In the genomic region with DNA sequence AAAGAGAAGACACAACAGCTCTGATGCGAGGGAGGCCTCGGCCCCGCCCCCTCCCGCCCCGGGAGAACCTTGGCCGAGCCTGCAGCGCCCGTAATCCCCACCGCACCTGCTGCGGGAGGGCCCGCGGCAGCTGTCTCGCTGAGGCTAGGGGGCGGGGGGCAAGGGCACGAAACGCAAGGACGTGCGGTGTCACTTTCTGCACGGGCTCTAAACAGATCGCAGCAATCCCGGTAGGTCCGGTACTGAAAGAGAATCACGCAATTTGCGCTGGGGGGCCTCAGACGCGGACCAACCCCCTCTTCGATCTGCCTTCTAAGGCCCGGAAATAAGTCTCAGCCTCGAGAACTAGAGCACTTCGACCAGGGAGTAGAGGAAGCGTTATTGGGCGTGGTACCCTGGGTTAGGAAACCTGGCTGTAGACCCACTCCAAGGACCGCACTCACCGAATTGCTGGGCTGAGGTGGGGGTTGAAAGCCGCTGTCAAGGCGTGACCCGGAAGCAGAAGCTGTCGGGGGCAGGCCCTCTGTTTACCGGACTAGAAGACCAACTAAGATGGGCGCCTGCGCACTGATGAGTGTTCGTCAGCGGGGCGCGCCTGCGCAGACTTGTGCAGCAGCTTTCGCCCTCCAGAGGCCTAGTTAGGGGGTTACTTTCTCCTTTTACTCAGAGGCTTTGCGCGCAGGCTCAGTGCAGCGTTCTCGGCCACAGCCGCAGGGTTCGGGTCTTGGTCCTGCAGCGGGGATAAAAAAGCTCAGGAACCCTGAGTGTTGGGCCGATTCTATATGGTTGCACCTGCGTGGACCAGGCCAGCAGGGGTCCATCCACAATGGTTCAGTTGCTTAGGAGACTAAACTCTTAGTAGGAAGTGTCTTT, we compare ENCODE assay signal across 1 cellular context.
TF ChIP-seq lines count a peak whose summit lies in the region.

A gene with protein sequence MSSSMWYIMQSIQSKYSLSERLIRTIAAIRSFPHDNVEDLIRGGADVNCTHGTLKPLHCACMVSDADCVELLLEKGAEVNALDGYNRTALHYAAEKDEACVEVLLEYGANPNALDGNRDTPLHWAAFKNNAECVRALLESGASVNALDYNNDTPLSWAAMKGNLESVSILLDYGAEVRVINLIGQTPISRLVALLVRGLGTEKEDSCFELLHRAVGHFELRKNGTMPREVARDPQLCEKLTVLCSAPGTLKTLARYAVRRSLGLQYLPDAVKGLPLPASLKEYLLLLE (minus strand): TSS at position 500 of the 873 bp plus-strand sequence. CDS start 4,019 bp downstream, outside the sequence.

TF ChIP-seq in HepG2, 621 proteins besides CTCF, POLR2A, EP300 and RAD21 (continued from another document and continues in another):
- TF ChIP-seq, protein P1, sequence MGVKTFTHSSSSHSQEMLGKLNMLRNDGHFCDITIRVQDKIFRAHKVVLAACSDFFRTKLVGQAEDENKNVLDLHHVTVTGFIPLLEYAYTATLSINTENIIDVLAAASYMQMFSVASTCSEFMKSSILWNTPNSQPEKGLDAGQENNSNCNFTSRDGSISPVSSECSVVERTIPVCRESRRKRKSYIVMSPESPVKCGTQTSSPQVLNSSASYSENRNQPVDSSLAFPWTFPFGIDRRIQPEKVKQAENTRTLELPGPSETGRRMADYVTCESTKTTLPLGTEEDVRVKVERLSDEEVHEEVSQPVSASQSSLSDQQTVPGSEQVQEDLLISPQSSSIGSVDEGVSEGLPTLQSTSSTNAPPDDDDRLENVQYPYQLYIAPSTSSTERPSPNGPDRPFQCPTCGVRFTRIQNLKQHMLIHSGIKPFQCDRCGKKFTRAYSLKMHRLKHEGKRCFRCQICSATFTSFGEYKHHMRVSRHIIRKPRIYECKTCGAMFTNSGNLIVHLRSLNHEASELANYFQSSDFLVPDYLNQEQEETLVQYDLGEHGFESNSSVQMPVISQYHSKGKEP (CRISPR knock-in tag; IDR thresholded peaks at IDR 0.05) = no peak
- TF ChIP-seq ZNF570 (CRISPR knock-in tag; IDR thresholded peaks at IDR 0.05; ENCODE audit: borderline replicate concordance) = no peak
- TF ChIP-seq THAP9 (CRISPR knock-in tag; IDR thresholded peaks at IDR 0.05; ENCODE audit: borderline replicate concordance) = peak; percentile 77; the same call in 1 of the 2 replicates
- TF ChIP-seq RXRA (CRISPR knock-in tag; IDR thresholded peaks at IDR 0.05) = peak; percentile 45; the same call in 1 of the 2 replicates
- peak; percentile 63; the same call in 1 of the 2 replicates for TF ChIP-seq ZNF788 (CRISPR knock-in tag; IDR thresholded peaks at IDR 0.05; ENCODE audit: borderline replicate concordance)
- no peak for TF ChIP-seq ETV6 (CRISPR knock-in tag; conservative IDR thresholded peaks at IDR 0.05)
- 0 out of 2 replicates have a peak, but pooled peaks have one; percentile 1 for TF ChIP-seq TFAP4 (IDR thresholded peaks at IDR 0.05; ENCODE audit: borderline replicate concordance, low read depth)
- TF ChIP-seq RBFOX2 (IDR thresholded peaks at IDR 0.05; ENCODE audit: low read depth, low read length) = peak; percentile 71
- TF ChIP-seq IRF2 (CRISPR knock-in tag; IDR thresholded peaks at IDR 0.05) = peak; percentile 90
- no peak for TF ChIP-seq ZNF333 (CRISPR knock-in tag; IDR thresholded peaks at IDR 0.05; ENCODE audit: borderline replicate concordance)
- no peak for TF ChIP-seq ZNF7 (CRISPR knock-in tag; IDR thresholded peaks at IDR 0.05)
- 0 out of 2 replicates have a peak, but pooled peaks have one; percentile 33 for TF ChIP-seq CHD2 (IDR thresholded peaks at IDR 0.05; ENCODE audit: low read depth, low read length)
- TF ChIP-seq FIP1L1 (IDR thresholded peaks at IDR 0.05; ENCODE audit: borderline replicate concordance, insufficient read depth, low read depth, low read length) = no peak
- 0 out of 2 replicates have a peak, but pooled peaks have one; percentile 47 for TF ChIP-seq ZKSCAN5 (CRISPR knock-in tag; IDR thresholded peaks at IDR 0.05)
- TF ChIP-seq ZNF567 (CRISPR knock-in tag; IDR thresholded peaks at IDR 0.05; ENCODE audit: borderline replicate concordance) = 0 out of 2 replicates have a peak, but pooled peaks have one; percentile 35
- TF ChIP-seq PHF8 (CRISPR knock-in tag; IDR thresholded peaks at IDR 0.05) = peak; percentile 87
- TF ChIP-seq ZNF670 (CRISPR knock-in tag; IDR thresholded peaks at IDR 0.05; ENCODE audit: borderline replicate concordance) = peak; percentile 93
- TF ChIP-seq, protein P2, sequence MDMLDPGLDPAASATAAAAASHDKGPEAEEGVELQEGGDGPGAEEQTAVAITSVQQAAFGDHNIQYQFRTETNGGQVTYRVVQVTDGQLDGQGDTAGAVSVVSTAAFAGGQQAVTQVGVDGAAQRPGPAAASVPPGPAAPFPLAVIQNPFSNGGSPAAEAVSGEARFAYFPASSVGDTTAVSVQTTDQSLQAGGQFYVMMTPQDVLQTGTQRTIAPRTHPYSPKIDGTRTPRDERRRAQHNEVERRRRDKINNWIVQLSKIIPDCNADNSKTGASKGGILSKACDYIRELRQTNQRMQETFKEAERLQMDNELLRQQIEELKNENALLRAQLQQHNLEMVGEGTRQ (IDR thresholded peaks at IDR 0.05; ENCODE audit: low read depth, low read length) = no peak
- TF ChIP-seq, protein P2 (CRISPR knock-in tag; IDR thresholded peaks at IDR 0.05; ENCODE audit: borderline replicate concordance) = no peak
- TF ChIP-seq PITX1 (CRISPR knock-in tag; IDR thresholded peaks at IDR 0.05) = peak; percentile 85; the same call in 1 of the 2 replicates
- peak; percentile 27; the same call in 1 of the 2 replicates for TF ChIP-seq NFYB (CRISPR knock-in tag; IDR thresholded peaks at IDR 0.05)
- 0 out of 2 replicates have a peak, but pooled peaks have one; percentile 17 for TF ChIP-seq KLF15 (CRISPR knock-in tag; IDR thresholded peaks at IDR 0.05; ENCODE audit: borderline replicate concordance)
- 0 out of 2 replicates have a peak, but pooled peaks have one; percentile 9 for TF ChIP-seq ZNF205 (CRISPR knock-in tag; IDR thresholded peaks at IDR 0.05)
- peak; percentile 73; the same call in 1 of the 2 replicates for TF ChIP-seq EED (CRISPR knock-in tag; IDR thresholded peaks at IDR 0.05)
- 0 out of 2 replicates have a peak, but pooled peaks have one; percentile 26 for TF ChIP-seq ZNF792 (CRISPR knock-in tag; IDR thresholded peaks at IDR 0.05)
- TF ChIP-seq, protein P3, sequence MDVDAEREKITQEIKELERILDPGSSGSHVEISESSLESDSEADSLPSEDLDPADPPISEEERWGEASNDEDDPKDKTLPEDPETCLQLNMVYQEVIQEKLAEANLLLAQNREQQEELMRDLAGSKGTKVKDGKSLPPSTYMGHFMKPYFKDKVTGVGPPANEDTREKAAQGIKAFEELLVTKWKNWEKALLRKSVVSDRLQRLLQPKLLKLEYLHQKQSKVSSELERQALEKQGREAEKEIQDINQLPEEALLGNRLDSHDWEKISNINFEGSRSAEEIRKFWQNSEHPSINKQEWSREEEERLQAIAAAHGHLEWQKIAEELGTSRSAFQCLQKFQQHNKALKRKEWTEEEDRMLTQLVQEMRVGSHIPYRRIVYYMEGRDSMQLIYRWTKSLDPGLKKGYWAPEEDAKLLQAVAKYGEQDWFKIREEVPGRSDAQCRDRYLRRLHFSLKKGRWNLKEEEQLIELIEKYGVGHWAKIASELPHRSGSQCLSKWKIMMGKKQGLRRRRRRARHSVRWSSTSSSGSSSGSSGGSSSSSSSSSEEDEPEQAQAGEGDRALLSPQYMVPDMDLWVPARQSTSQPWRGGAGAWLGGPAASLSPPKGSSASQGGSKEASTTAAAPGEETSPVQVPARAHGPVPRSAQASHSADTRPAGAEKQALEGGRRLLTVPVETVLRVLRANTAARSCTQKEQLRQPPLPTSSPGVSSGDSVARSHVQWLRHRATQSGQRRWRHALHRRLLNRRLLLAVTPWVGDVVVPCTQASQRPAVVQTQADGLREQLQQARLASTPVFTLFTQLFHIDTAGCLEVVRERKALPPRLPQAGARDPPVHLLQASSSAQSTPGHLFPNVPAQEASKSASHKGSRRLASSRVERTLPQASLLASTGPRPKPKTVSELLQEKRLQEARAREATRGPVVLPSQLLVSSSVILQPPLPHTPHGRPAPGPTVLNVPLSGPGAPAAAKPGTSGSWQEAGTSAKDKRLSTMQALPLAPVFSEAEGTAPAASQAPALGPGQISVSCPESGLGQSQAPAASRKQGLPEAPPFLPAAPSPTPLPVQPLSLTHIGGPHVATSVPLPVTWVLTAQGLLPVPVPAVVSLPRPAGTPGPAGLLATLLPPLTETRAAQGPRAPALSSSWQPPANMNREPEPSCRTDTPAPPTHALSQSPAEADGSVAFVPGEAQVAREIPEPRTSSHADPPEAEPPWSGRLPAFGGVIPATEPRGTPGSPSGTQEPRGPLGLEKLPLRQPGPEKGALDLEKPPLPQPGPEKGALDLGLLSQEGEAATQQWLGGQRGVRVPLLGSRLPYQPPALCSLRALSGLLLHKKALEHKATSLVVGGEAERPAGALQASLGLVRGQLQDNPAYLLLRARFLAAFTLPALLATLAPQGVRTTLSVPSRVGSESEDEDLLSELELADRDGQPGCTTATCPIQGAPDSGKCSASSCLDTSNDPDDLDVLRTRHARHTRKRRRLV (CRISPR knock-in tag; IDR thresholded peaks at IDR 0.05) = 0 out of 2 replicates have a peak, but pooled peaks have one; percentile 39
- TF ChIP-seq ZSCAN25 (CRISPR knock-in tag; IDR thresholded peaks at IDR 0.05) = 0 out of 2 replicates have a peak, but pooled peaks have one; percentile 21
- TF ChIP-seq, protein P4, sequence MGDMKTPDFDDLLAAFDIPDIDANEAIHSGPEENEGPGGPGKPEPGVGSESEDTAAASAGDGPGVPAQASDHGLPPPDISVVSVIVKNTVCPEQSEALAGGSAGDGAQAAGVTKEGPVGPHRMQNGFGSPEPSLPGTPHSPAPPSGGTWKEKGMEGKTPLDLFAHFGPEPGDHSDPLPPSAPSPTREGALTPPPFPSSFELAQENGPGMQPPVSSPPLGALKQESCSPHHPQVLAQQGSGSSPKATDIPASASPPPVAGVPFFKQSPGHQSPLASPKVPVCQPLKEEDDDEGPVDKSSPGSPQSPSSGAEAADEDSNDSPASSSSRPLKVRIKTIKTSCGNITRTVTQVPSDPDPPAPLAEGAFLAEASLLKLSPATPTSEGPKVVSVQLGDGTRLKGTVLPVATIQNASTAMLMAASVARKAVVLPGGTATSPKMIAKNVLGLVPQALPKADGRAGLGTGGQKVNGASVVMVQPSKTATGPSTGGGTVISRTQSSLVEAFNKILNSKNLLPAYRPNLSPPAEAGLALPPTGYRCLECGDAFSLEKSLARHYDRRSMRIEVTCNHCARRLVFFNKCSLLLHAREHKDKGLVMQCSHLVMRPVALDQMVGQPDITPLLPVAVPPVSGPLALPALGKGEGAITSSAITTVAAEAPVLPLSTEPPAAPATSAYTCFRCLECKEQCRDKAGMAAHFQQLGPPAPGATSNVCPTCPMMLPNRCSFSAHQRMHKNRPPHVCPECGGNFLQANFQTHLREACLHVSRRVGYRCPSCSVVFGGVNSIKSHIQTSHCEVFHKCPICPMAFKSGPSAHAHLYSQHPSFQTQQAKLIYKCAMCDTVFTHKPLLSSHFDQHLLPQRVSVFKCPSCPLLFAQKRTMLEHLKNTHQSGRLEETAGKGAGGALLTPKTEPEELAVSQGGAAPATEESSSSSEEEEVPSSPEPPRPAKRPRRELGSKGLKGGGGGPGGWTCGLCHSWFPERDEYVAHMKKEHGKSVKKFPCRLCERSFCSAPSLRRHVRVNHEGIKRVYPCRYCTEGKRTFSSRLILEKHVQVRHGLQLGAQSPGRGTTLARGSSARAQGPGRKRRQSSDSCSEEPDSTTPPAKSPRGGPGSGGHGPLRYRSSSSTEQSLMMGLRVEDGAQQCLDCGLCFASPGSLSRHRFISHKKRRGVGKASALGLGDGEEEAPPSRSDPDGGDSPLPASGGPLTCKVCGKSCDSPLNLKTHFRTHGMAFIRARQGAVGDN (CRISPR knock-in tag; IDR thresholded peaks at IDR 0.05) = peak; percentile 96
- no peak; the same call in 1 of the 2 replicates for TF ChIP-seq ZNF598 (CRISPR knock-in tag; IDR thresholded peaks at IDR 0.05; ENCODE audit: borderline replicate concordance)
- peak; percentile 22; the same call in 1 of the 2 replicates for TF ChIP-seq ESRRA (CRISPR knock-in tag; IDR thresholded peaks at IDR 0.05; ENCODE audit: low read depth)
- TF ChIP-seq, protein P5, sequence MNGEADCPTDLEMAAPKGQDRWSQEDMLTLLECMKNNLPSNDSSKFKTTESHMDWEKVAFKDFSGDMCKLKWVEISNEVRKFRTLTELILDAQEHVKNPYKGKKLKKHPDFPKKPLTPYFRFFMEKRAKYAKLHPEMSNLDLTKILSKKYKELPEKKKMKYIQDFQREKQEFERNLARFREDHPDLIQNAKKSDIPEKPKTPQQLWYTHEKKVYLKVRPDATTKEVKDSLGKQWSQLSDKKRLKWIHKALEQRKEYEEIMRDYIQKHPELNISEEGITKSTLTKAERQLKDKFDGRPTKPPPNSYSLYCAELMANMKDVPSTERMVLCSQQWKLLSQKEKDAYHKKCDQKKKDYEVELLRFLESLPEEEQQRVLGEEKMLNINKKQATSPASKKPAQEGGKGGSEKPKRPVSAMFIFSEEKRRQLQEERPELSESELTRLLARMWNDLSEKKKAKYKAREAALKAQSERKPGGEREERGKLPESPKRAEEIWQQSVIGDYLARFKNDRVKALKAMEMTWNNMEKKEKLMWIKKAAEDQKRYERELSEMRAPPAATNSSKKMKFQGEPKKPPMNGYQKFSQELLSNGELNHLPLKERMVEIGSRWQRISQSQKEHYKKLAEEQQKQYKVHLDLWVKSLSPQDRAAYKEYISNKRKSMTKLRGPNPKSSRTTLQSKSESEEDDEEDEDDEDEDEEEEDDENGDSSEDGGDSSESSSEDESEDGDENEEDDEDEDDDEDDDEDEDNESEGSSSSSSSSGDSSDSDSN (CRISPR knock-in tag; IDR thresholded peaks at IDR 0.05) = peak; percentile 53
